In genomic region chr3:45055411-45056143, GRCh38 we compare ENCODE assay signal across 8 cellular contexts.
DNase-seq lines count a peak whose midpoint lies in the region; ATAC-seq, FAIRE-seq and TF ChIP-seq lines count a peak whose summit lies in the region.

No MANE protein-coding gene starts in this region.

- no peak overlapping the region for H3K27ac ChIP-seq in 22Rv1

- CTCF ChIA-PET in GM10248 (lab: Yijun Ruan, JAX) = interaction anchor here (0.6 to 10.8 kb wide), 7 partner anchors 10 to 94 kb away, joined by 3 to 125 read pairs (median 3); no protein-coding TSS in a partner anchor

- ATAC-seq in GM21717 (IDR thresholded peaks at IDR 0.05; ENCODE audit: unreplicated experiment) = no peak

- POLR2A ChIA-PET in GM10248 (lab: Yijun Ruan, JAX) = no interaction called here

- FAIRE-seq in RCC 7860 (lab: Jason Lieb, UNC) = peak; percentile 48

- peak; percentile 34 for DNase-seq in GM10248 (ENCODE audit: extremely low spot score)
- DNase-seq in RCC 7860 (ENCODE audit: low spot score) = peak; percentile 68
- DNase-seq in fibroblast of the conjunctiva (ENCODE audit: low read depth) = peak; percentile 72
- no peak for DNase-seq in GM20000 (ENCODE audit: low spot score)
- DNase-seq in DMS79 (lab: John Stamatoyannopoulos, UW) = no peak
- no peak for DNase-seq in NCI-H526 treated with DMSO at 0.1 percent for 48 hours (lab: John Stamatoyannopoulos, UW)

- TF ChIP-seq CTCF in 22Rv1 (IDR thresholded peaks at IDR 0.05) = peak; percentile 33
- TF ChIP-seq CTCF in GM10248 (IDR thresholded peaks at IDR 0.05; ENCODE audit: control extremely low read depth, extremely low read depth, low read depth, missing control alignments) = peak; percentile 34
- no peak for TF ChIP-seq CTCF in GM20000 (IDR thresholded peaks at IDR 0.05; ENCODE audit: extremely low read depth, missing control alignments)

Comparison
In these comparisons a context has a peak if more than half of its experiments do, and no peak if none do; other contexts are left out.
1. DNase-seq: peak in GM10248 (single experiment), RCC 7860 (single experiment) and fibroblast of the conjunctiva (single experiment); none in GM20000 (single experiment), DMS79 (single experiment) and NCI-H526 treated with DMSO at 0.1 percent for 48 hours (single experiment).